Comparison of ENCODE assay signal across 8 cellular contexts in genomic region chr9:35112257-35113020, GRCh38. TPM values are rescaled to one million over a fixed set of nuclear protein-coding genes. Genes with fewer than 3 reads are reported as not detected.
DNase-seq lines count a peak whose midpoint lies in the region; ATAC-seq and TF ChIP-seq lines count a peak whose summit lies in the region.

No MANE protein-coding gene starts in this region.

- H3K4me1 ChIP-seq in mammary epithelial cell (ENCODE audit: insufficient read depth, low read length) = peaks cover 41% of the 10 kb centered on the region
- peaks cover 9% of the 10 kb centered on the region for H3K4me1 ChIP-seq in mesendoderm (ENCODE audit: control insufficient read depth, low read depth, low read length)

- 71% methylated on average over 3 of the region's 3 CpGs for WGBS in mammary epithelial cell (ENCODE audit: low coverage, missing lambda C conversion rate)
- WGBS in mesendoderm (ENCODE audit: extremely low coverage, insufficient coverage, low lambda C conversion rate) = no CpG with 5 or more reads among the region's 3 CpGs

- no peak overlapping the region for H4K5ac ChIP-seq in mesendoderm (ENCODE audit: low read length)

- H3K79me2 ChIP-seq in mammary epithelial cell (ENCODE audit: insufficient read depth, low read length) = peaks cover 61% of the 10 kb centered on the region
- no peaks in the 10 kb centered on the region for H3K79me2 ChIP-seq in mesendoderm (ENCODE audit: control insufficient read depth, insufficient read depth, low read length)

- no peak overlapping the region for H2AK5ac ChIP-seq in mesendoderm (ENCODE audit: low read length)

- TF ChIP-seq CTCF in 22Rv1 (IDR thresholded peaks at IDR 0.05) = no peak
- TF ChIP-seq CTCF in mammary epithelial cell (conservative IDR thresholded peaks at IDR 0.05 in 1 of 2, IDR thresholded peaks at IDR 0.05 in 1 of 2; ENCODE audit: extremely low read depth in 1 of 2, insufficient read depth in 1 of 2, low read depth in 1 of 2, low read length in 2 of 2) = no peak
- no peak for TF ChIP-seq CTCF in type B pancreatic cell (conservative IDR thresholded peaks at IDR 0.05)
- TF ChIP-seq CTCF in omental fat pad (IDR thresholded peaks at IDR 0.05) = no peak
- TF ChIP-seq CTCF in GM10248 (IDR thresholded peaks at IDR 0.05; ENCODE audit: control extremely low read depth, extremely low read depth, low read depth, missing control alignments) = no peak

- H3K4me1 Mint-ChIP-seq in IgD-negative memory B cell = peaks cover 36 to 47% (median 41%) of the 10 kb centered on the region in 3 donors
- H3K4me1 Mint-ChIP-seq in type B pancreatic cell (ENCODE audit: unreplicated experiment) = peaks cover 36% of the 10 kb centered on the region

- ATAC-seq in omental fat pad (ENCODE audit: low FRiP score) = no peak
- no peak for ATAC-seq in HG02642 (IDR thresholded peaks at IDR 0.05; ENCODE audit: poor library complexity, unreplicated experiment)

- no peaks in the 10 kb centered on the region for H4K20me1 ChIP-seq in mammary epithelial cell (ENCODE audit: insufficient read depth, low read length)

- BruUV-seq in mammary epithelial cell (replicated peaks; lab: Mats Ljungman, UMichigan) = no TSS peak

- no peak overlapping the region for H3K18ac ChIP-seq in mesendoderm (ENCODE audit: low read length)

- POLR2A ChIA-PET in GM10248 (lab: Yijun Ruan, JAX) = no interaction called here

- no peak overlapping the region for H3K56ac ChIP-seq in mesendoderm (ENCODE audit: low read length)

- CTCF ChIA-PET in mammary epithelial cell (lab: Charles Lee; ENCODE audit: low non-redundant PET) = no interaction called here
- CTCF ChIA-PET in GM10248 (lab: Yijun Ruan, JAX) = interaction anchor here (1.2 to 1.7 kb wide), 6 partner anchors 14 to 491 kb away, joined by 3 to 14 read pairs (median 4); partner anchors contain the start of gene PIGO

- H3K9ac ChIP-seq in mammary epithelial cell (ENCODE audit: insufficient read depth, low read length) = no peak overlapping the region
- H3K9ac ChIP-seq in mesendoderm (ENCODE audit: low read length) = no peak overlapping the region

- H3K27ac ChIP-seq in 22Rv1 (peak overlapping the region; percentile 92), mammary epithelial cell (ENCODE audit: insufficient read depth, low read depth, low read length) (peak overlapping the region; percentile 54), mesendoderm (ENCODE audit: low read depth, low read length) (no peak overlapping the region)

- peak overlapping the region; percentile 79 for H3K4me2 ChIP-seq in mammary epithelial cell (ENCODE audit: insufficient read depth, low read depth, low read length)
- no peak overlapping the region for H3K4me2 ChIP-seq in mesendoderm (ENCODE audit: low read length)

- intact Hi-C loops in mammary epithelial cell (cut with micrococcal nuclease) = loop anchor here (5.0 to 10.0 kb wide), 4 partner anchors 120 to 712 kb away; partner anchors contain the start of genes FAM221B, TESK1 and TMEM8B

- H2BK5ac ChIP-seq in mesendoderm (ENCODE audit: low read length) = no peak overlapping the region

- peak overlapping the region in 2 of 3 experiments; percentile 37 to 39 for H3K4me3 ChIP-seq in mammary epithelial cell (replicated peaks in 1 of 3; ENCODE audit: insufficient read depth in 1 of 3, low read depth in 2 of 3, low read length in 3 of 3)
- H3K4me3 ChIP-seq in mesendoderm (ENCODE audit: low read length) = no peak overlapping the region

- H3K27me3 Mint-ChIP-seq in IgD-negative memory B cell (no peaks in the 10 kb centered on the region), type B pancreatic cell (no peaks in the 10 kb centered on the region)

- H3K27me3 ChIP-seq in mammary epithelial cell (ENCODE audit: insufficient read depth, low read length) (no peaks in the 10 kb centered on the region), mesendoderm (ENCODE audit: insufficient read depth, low read length, poor library complexity) (no peaks in the 10 kb centered on the region)

- H3K36me3 Mint-ChIP-seq in IgD-negative memory B cell (no peaks in the 10 kb centered on the region), type B pancreatic cell (peaks cover 3% of the 10 kb centered on the region)

- peaks cover 10% of the 10 kb centered on the region for H3K79me1 ChIP-seq in mesendoderm (ENCODE audit: low read length)

- H3K36me3 ChIP-seq in mammary epithelial cell (ENCODE audit: insufficient read depth, low read length) = peaks cover 5% of the 10 kb centered on the region
- no peaks in the 10 kb centered on the region for H3K36me3 ChIP-seq in mesendoderm (ENCODE audit: control insufficient read depth, insufficient read depth, low read length)

- H2AFZ ChIP-seq in mammary epithelial cell (ENCODE audit: low read depth, low read length) = no peak overlapping the region

- H3K9me3 ChIP-seq in mammary epithelial cell (replicated peaks; ENCODE audit: insufficient read depth, low read length) = no peaks in the 10 kb centered on the region

- dilution Hi-C loops in mammary epithelial cell (cut with HindIII; ENCODE audit: low sequenced_read_pairs) = no loop called here

- H3K4ac ChIP-seq in mesendoderm (ENCODE audit: low read depth, low read length) = peak overlapping the region; percentile 19

- H3K27ac Mint-ChIP-seq in IgD-negative memory B cell = peak overlapping the region; percentile 54 to 91 (median 59)
- peak overlapping the region; percentile 87 for H3K27ac Mint-ChIP-seq in type B pancreatic cell

- peak overlapping the region in 2 of 4 donors; percentile 68 to 74 for H3K4me3 Mint-ChIP-seq in IgD-negative memory B cell
- H3K4me3 Mint-ChIP-seq in type B pancreatic cell = peak overlapping the region; percentile 89

- no peak overlapping the region for H2BK120ac ChIP-seq in mesendoderm (ENCODE audit: low read depth, low read length)

- DNase-seq in mammary epithelial cell (peak; percentile 63), mesendoderm (no peak), type B pancreatic cell (ENCODE audit: extremely low spot score, unreplicated experiment) (no peak), omental fat pad (ENCODE audit: low spot score) (no peak), GM10248 (ENCODE audit: extremely low spot score) (no peak)

- H2BK15ac ChIP-seq in mesendoderm (replicated peaks; ENCODE audit: low read depth) = no peak overlapping the region

- in situ Hi-C loops in mammary epithelial cell (cut with MboI; ENCODE audit: low sequenced_read_pairs in 2 of 2) = no loop called here

- H3K23ac ChIP-seq in mesendoderm (ENCODE audit: low read length) = no peak overlapping the region

- H3K9me3 Mint-ChIP-seq in IgD-negative memory B cell = no peaks in the 10 kb centered on the region
- peaks cover 4% of the 10 kb centered on the region for H3K9me3 Mint-ChIP-seq in type B pancreatic cell

- no peak overlapping the region for H4K8ac ChIP-seq in mesendoderm (ENCODE audit: low read depth, low read length)

RNA-seq across cellular contexts. Expression of gene ATOSB, which starts 3.2 kb away (rescaled TPM):
- polyA plus RNA-seq in IgD-negative memory B cell (3.5 TPM), mammary epithelial cell (38.1 TPM)
- total RNA-seq in mammary epithelial cell (10 to 100 TPM; 33.7 to 43.1 TPM), type B pancreatic cell (ENCODE audit: low replicate concordance) (15.6 and 23.3 TPM in 2 replicates), omental fat pad (10 to 100 TPM; 14.9 to 22.9 (median 20.5) TPM)
- polyA minus RNA-seq in mammary epithelial cell = 35.6 TPM
- 6.3 TPM for polyA plus RNA-seq in mesendoderm (2013, experiment 1 of 2)
- polyA plus RNA-seq in mesendoderm (2013, experiment 2 of 2) = 6.4 TPM

RNA-seq across cellular contexts. Expression of gene STOML2, which starts 9.5 kb away (rescaled TPM):
- 89.9 TPM for polyA plus RNA-seq in IgD-negative memory B cell
- 100 to 1,000 TPM; 131 to 132 TPM for total RNA-seq in mammary epithelial cell
- polyA plus RNA-seq in mammary epithelial cell = 176 TPM
- 162 TPM for polyA minus RNA-seq in mammary epithelial cell
- polyA plus RNA-seq in mesendoderm (2013, experiment 1 of 2) = 156 TPM
- 157 TPM for polyA plus RNA-seq in mesendoderm (2013, experiment 2 of 2)
- 115 and 149 TPM in 2 replicates for total RNA-seq in type B pancreatic cell (ENCODE audit: low replicate concordance)
- 100 to 1,000 TPM in 2 of 4 donors, 10 to 100 TPM in 2; 77.6 to 108 (median 89.9) TPM for total RNA-seq in omental fat pad

RNA-seq across cellular contexts. Expression of gene PIGO, which starts 16.0 kb away (rescaled TPM):
- polyA plus RNA-seq in IgD-negative memory B cell (23.9 TPM), mammary epithelial cell (32.4 TPM)
- total RNA-seq in mammary epithelial cell (10 to 100 TPM; 17.8 to 33.3 TPM), type B pancreatic cell (ENCODE audit: low replicate concordance) (24.6 and 28.1 TPM in 2 replicates), omental fat pad (10 to 100 TPM; 11.4 to 16.6 (median 13.3) TPM)
- polyA minus RNA-seq in mammary epithelial cell = 40.2 TPM
- 10.3 TPM for polyA plus RNA-seq in mesendoderm (2013, experiment 1 of 2)
- 10.0 TPM for polyA plus RNA-seq in mesendoderm (2013, experiment 2 of 2)

RNA-seq across cellular contexts. Expression of gene FANCG, which starts 32.7 kb away (rescaled TPM):
- polyA plus RNA-seq in IgD-negative memory B cell (15.9 TPM), mammary epithelial cell (22.0 TPM)
- total RNA-seq in mammary epithelial cell (10 to 100 TPM in 1 of 2 donors, 1 to 10 TPM in 1; 7.0 to 41.7 TPM), type B pancreatic cell (ENCODE audit: low replicate concordance) (33.9 and 72.6 TPM in 2 replicates), omental fat pad (10 to 100 TPM in 3 of 4 donors, 1 to 10 TPM in 1; 8.1 to 20.0 (median 14.1) TPM)
- 24.9 TPM for polyA minus RNA-seq in mammary epithelial cell
- polyA plus RNA-seq in mesendoderm (2013, experiment 1 of 2) = 49.3 TPM
- polyA plus RNA-seq in mesendoderm (2013, experiment 2 of 2) = 50.2 TPM

RNA-seq across cellular contexts. Expression of gene VCP, which starts 40.0 kb away (rescaled TPM):
- polyA plus RNA-seq in IgD-negative memory B cell (200 TPM), mammary epithelial cell (310 TPM)
- total RNA-seq in mammary epithelial cell (100 to 1,000 TPM; 284 to 291 TPM), type B pancreatic cell (ENCODE audit: low replicate concordance) (258 and 285 TPM in 2 replicates), omental fat pad (100 to 1,000 TPM; 175 to 317 (median 207) TPM)
- polyA minus RNA-seq in mammary epithelial cell = 716 TPM
- 163 TPM for polyA plus RNA-seq in mesendoderm (2013, experiment 1 of 2)
- 162 TPM for polyA plus RNA-seq in mesendoderm (2013, experiment 2 of 2)
